3 cellular contexts compared by ENCODE assay signal in the genomic region with DNA sequence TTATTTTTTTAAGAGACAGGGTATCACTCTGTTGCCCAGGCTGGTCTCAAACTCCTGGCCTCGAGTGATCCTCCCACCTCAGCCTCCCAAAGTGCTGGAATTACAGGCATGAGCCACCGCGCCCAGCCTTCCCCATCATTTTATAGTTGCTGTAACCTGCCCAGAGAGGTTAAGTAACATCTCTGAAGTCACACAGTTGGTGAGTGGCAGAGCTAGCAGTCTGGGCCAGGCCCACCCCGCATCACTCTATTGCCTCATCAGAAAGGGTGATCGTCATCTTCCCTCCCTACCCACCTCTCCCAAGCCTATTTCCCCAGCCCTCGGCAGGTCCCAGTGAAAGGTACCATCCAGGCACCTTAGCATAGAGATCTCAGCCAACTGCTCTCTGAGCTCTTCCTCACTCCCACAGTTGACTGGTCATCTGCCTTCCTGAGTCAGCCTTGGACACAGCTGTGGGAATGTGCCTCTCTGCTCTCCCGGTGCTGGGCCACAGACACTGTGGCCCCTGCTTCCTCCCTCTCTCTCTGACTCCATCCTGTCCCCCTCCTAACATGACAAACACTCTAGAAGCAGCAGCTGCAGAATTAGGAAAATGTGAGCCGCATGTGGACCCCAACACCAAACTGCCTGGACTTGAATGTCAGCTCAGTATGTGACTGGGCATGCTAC.
A peak's percentile ranks its signal among the peaks of the same experiment; 100 is the strongest.
TF ChIP-seq lines count a peak whose summit lies in the region.

No MANE protein-coding gene starts in this region.

TF ChIP-seq in HEK293, 187 proteins besides CTCF, POLR2A, EP300 and RAD21:
- TF ChIP-seq ZBTB20 (tag by site-specific recombination; IDR thresholded peaks at IDR 0.05) (no peak), ZNF768 (tag by site-specific recombination; IDR thresholded peaks at IDR 0.05) (peak; percentile 57; the same call in 1 of the 2 replicates)

TF ChIP-seq in K562, 482 proteins besides CTCF, POLR2A, EP300 and RAD21:
- TF ChIP-seq MECOM (CRISPR knock-in tag; IDR thresholded peaks at IDR 0.05) (no peak), ZFP36 (IDR thresholded peaks at IDR 0.05; ENCODE audit: low read depth, low read length, partially characterized antibody) (peak; percentile 38), BCOR (IDR thresholded peaks at IDR 0.05) (peak; percentile 72)
TF ChIP-seq in K562: peak in this region for 2.

TF ChIP-seq in HepG2, 621 proteins besides CTCF, POLR2A, EP300 and RAD21:
- peak; percentile 95 for TF ChIP-seq ZNF768 (CRISPR knock-in tag; IDR thresholded peaks at IDR 0.05)
- no peak for TF ChIP-seq ZNF776 (CRISPR knock-in tag; IDR thresholded peaks at IDR 0.05)
- TF ChIP-seq ZNF850 (CRISPR knock-in tag; conservative IDR thresholded peaks at IDR 0.05), result no peak
- peak; percentile 71 for TF ChIP-seq ZMYM3 (CRISPR knock-in tag; IDR thresholded peaks at IDR 0.05)
